13 cellular contexts compared by ENCODE assay signal in genomic region chr7:39592586-39592985, GRCh38. TPM values are rescaled to one million over a fixed set of nuclear protein-coding genes. Genes with fewer than 3 reads are reported as not detected.
DNase-seq lines count a peak whose midpoint lies in the region; ATAC-seq lines count a peak whose summit lies in the region.
"Had no signal": no experiment of that assay in that cellular context is flagged by ENCODE, and none has a peak within 500 bp of the region (broad histone marks: within the 10 kb centered on the region; RNA-seq: fewer than 3 reads in every experiment).

No MANE protein-coding gene starts in this region.

- H3K9ac ChIP-seq in skeletal muscle satellite cell (ENCODE audit: low read depth, low read length), result peak overlapping the region; percentile 78

- intact Hi-C loops in activated CD4-positive, alpha-beta T cell treated with anti-CD3 and anti-CD28 coated beads for 36 hours (cut with DNase I, micrococcal nuclease), result loop anchor here (1.0 kb wide), 2 partner anchors 26 to 31 kb away; partner anchors contain the start of genes RALA (in 1 of the 2) and YAE1 (in 1 of the 2)

- no peak overlapping the region for H3K4me3 Mint-ChIP-seq in activated CD4-positive, alpha-beta T cell treated with anti-CD3 and anti-CD28 coated beads for 36 hours
- H3K4me3 Mint-ChIP-seq: endodermal cell had no signal

- no peaks in the 10 kb centered on the region for H3K36me3 Mint-ChIP-seq in activated CD4-positive, alpha-beta T cell treated with anti-CD3 and anti-CD28 coated beads for 36 hours (ENCODE audit: low read depth)

- peaks cover 2% of the 10 kb centered on the region for H3K27me3 Mint-ChIP-seq in activated CD4-positive, alpha-beta T cell treated with anti-CD3 and anti-CD28 coated beads for 36 hours

- peaks cover 2% of the 10 kb centered on the region for H3K9me3 Mint-ChIP-seq in activated CD4-positive, alpha-beta T cell treated with anti-CD3 and anti-CD28 coated beads for 36 hours (ENCODE audit: low read depth)
- H3K9me3 Mint-ChIP-seq: endodermal cell had no signal

- H3K36me3 ChIP-seq in SJCRH30 (no peaks in the 10 kb centered on the region), skeletal muscle satellite cell (ENCODE audit: insufficient read depth, low read length) (no peaks in the 10 kb centered on the region)
- H3K36me3 ChIP-seq: right atrium auricular region had no signal

- ATAC-seq in activated CD4-positive, alpha-beta T cell treated with anti-CD3 and anti-CD28 coated beads for 36 hours, result peak; percentile 78
- ATAC-seq in HG03175 (IDR thresholded peaks at IDR 0.05; ENCODE audit: unreplicated experiment), result no peak

- peaks cover 36% of the 10 kb centered on the region for H3K4me1 Mint-ChIP-seq in activated CD4-positive, alpha-beta T cell treated with anti-CD3 and anti-CD28 coated beads for 36 hours

- H3K27ac Mint-ChIP-seq in activated CD4-positive, alpha-beta T cell treated with anti-CD3 and anti-CD28 coated beads for 36 hours, result no peak overlapping the region
- H3K27ac Mint-ChIP-seq: endodermal cell had no signal

- no peaks in the 10 kb centered on the region for H3K9me3 ChIP-seq in SJCRH30 (replicated peaks)
- H3K9me3 ChIP-seq in skeletal muscle satellite cell (replicated peaks; ENCODE audit: low read length), result no peaks in the 10 kb centered on the region
- H3K9me3 ChIP-seq: right atrium auricular region had no signal

- H3K4me2 ChIP-seq in skeletal muscle satellite cell (ENCODE audit: low read length), result peak overlapping the region; percentile 83

- POLR2A ChIA-PET in activated CD4-positive, alpha-beta T cell treated with anti-CD3 and anti-CD28 coated beads for 36 hours (lab: Charles Lee), result no interaction called here

- H3K27ac ChIP-seq in SJCRH30, result 0 out of 2 replicates have a peak overlapping the region, but pooled peaks have one; percentile 0
- H3K27ac ChIP-seq: right atrium auricular region had no signal

- H3K4me1 ChIP-seq in SJCRH30, result peaks cover 8% of the 10 kb centered on the region
- H3K4me1 ChIP-seq in skeletal muscle satellite cell (ENCODE audit: control insufficient read depth, insufficient read depth, low read length), result peaks cover 39% of the 10 kb centered on the region

- H3K4me3 ChIP-seq in SJCRH30 (no peak overlapping the region), skeletal muscle satellite cell (ENCODE audit: low read length) (peak overlapping the region; percentile 58)
- H3K4me3 ChIP-seq: lung, right atrium auricular region had no signal

- CTCF ChIA-PET in activated CD4-positive, alpha-beta T cell treated with anti-CD3 and anti-CD28 coated beads for 36 hours (lab: Charles Lee), result interaction anchor here (1.1 to 5.0 kb wide), 6 partner anchors 12 to 148 kb away, joined by 3 to 20 read pairs (median 4); no protein-coding TSS in a partner anchor

- H3K27me3 ChIP-seq in SJCRH30, result no peaks in the 10 kb centered on the region
- H3K27me3 ChIP-seq in skeletal muscle satellite cell (ENCODE audit: control insufficient read depth, insufficient read depth, low read length), result no peaks in the 10 kb centered on the region
- H3K27me3 ChIP-seq: right atrium auricular region had no signal

- no peak for DNase-seq in activated CD4-positive, alpha-beta T cell treated with anti-CD3 and anti-CD28 coated beads for 36 hours
- no peak for DNase-seq in activated CD4-positive, alpha-beta T cell treated with anti-CD3 and anti-CD28 coated beads for 48 hours
- DNase-seq in SJCRH30 (no peak), dedifferentiated amniotic fluid mesenchymal stem cell (ENCODE audit: extremely low spot score) (peak; percentile 58), NCI-H510A treated with DMSO at 0.1 percent for 48 hours (lab: John Stamatoyannopoulos, UW) (no peak), retina (no peak)
- DNase-seq: activated CD8-positive, alpha-beta memory T cell treated with anti-CD3 and anti-CD28 coated beads for 24 hours; endodermal cell; NCI-H1092 treated with DMSO at 0.1 percent for 48 hours had no signal

RNA-seq across cellular contexts. Expression of gene YAE1, which starts 26.4 kb away (rescaled TPM):
- 10 to 100 TPM in 1 of 2 experiments, 1 to 10 TPM in 1; 9.8 to 13.5 TPM for total RNA-seq in activated CD4-positive, alpha-beta T cell treated with anti-CD3 and anti-CD28 coated beads for 36 hours
- total RNA-seq in SJCRH30 (2014; rRNA removed; shearing (Covaris generic)), result 35.1 and 38.6 TPM in 2 replicates
- 27.1 and 28.1 TPM in 2 replicates for total RNA-seq in skeletal muscle satellite cell (2012; rRNA removed)

RNA-seq across cellular contexts. Expression of gene RALA, which starts 30.8 kb away (rescaled TPM):
- total RNA-seq in activated CD4-positive, alpha-beta T cell treated with anti-CD3 and anti-CD28 coated beads for 36 hours, result 10 to 100 TPM; 30.7 to 33.7 TPM
- total RNA-seq in SJCRH30 (2014; rRNA removed; shearing (Covaris generic)), result 19.8 and 20.2 TPM in 2 replicates
- 20.1 and 25.3 TPM in 2 replicates for total RNA-seq in skeletal muscle satellite cell (2012; rRNA removed)
